11 cellular contexts compared by ENCODE assay signal in the genomic region with DNA sequence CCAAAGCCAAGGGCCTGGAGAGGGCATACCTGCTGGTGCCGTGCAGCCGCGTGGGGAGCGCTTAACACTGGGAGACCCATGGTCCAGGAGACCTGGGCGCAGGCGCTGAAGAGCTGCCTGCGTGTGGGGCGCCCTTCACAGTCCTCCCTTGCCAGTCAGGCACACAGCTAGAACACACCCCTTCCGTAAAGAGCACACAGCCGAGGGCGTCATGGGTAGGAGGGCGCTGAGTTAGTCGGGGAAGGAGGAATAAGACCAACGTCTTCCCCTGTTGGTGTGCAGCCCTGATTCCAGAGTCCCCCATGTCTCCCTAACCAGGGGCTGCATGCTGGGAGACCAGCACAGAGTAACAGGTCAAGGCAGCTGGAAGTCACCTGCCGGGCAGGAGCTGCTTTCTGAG.
DNase-seq lines count a peak whose midpoint lies in the region; ATAC-seq and TF ChIP-seq lines count a peak whose summit lies in the region.
"Had no signal": no experiment of that assay in that cellular context is flagged by ENCODE, and none has a peak within 500 bp of the region (broad histone marks: within the 10 kb centered on the region; RNA-seq: fewer than 3 reads in every experiment).

No MANE protein-coding gene starts in this region.

- H3K4me3 Mint-ChIP-seq in CD4-positive, alpha-beta memory T cell: peak overlapping the region in 2 of 8 donors; percentile 20 to 50
- peak overlapping the region in 8 of 10 donors; percentile 12 to 64 (median 38) for H3K4me3 Mint-ChIP-seq in naive thymus-derived CD8-positive, alpha-beta T cell

- no peak overlapping the region for H3K4me3 ChIP-seq in CD4-positive, alpha-beta memory T cell (ENCODE audit: low read length in 2 of 2)
- no peak overlapping the region for H3K4me3 ChIP-seq in esophagus muscularis mucosa

- no peaks in the 10 kb centered on the region for H3K27me3 ChIP-seq in CD4-positive, alpha-beta memory T cell (ENCODE audit: insufficient read depth, low read length)
- no peaks in the 10 kb centered on the region for H3K27me3 ChIP-seq in esophagus muscularis mucosa

- peak overlapping the region in 6 of 7 donors; percentile 61 to 92 (median 68) for H3K27ac Mint-ChIP-seq in CD4-positive, alpha-beta memory T cell
- peak overlapping the region; percentile 13 to 93 (median 78) for H3K27ac Mint-ChIP-seq in naive thymus-derived CD8-positive, alpha-beta T cell

- WGBS in esophagus muscularis mucosa: 67% methylated on average over 9 of the region's 15 CpGs

- no peaks in the 10 kb centered on the region for H3K27me3 Mint-ChIP-seq in CD4-positive, alpha-beta memory T cell
- no peaks in the 10 kb centered on the region for H3K27me3 Mint-ChIP-seq in naive thymus-derived CD8-positive, alpha-beta T cell

- TF ChIP-seq POLR2A in esophagus muscularis mucosa (IDR thresholded peaks at IDR 0.05; ENCODE audit: low read depth): no peak

- no peak for TF ChIP-seq CTCF in esophagus muscularis mucosa (IDR thresholded peaks at IDR 0.05)

- intact Hi-C loops in CD4-positive, alpha-beta memory T cell (cut with micrococcal nuclease): loop anchor here (5.0 kb wide), 1 partner anchor 65 kb away; no protein-coding TSS in a partner anchor
- intact Hi-C loops in esophagus muscularis mucosa (cut with DNase I): no loop called here

- peaks cover 26 to 30% of the 10 kb centered on the region in 2 donors for H3K36me3 Mint-ChIP-seq in CD4-positive, alpha-beta memory T cell
- peaks cover 0 to 33% (median 8%) of the 10 kb centered on the region in 3 donors for H3K36me3 Mint-ChIP-seq in naive thymus-derived CD8-positive, alpha-beta T cell

- no peak for TF ChIP-seq EP300 in esophagus muscularis mucosa (IDR thresholded peaks at IDR 0.05)

- no peak overlapping the region for H3K27ac ChIP-seq in CD4-positive, alpha-beta memory T cell (ENCODE audit: low read depth, low read length)
- no peak overlapping the region for H3K27ac ChIP-seq in esophagus muscularis mucosa (replicated peaks in 1 of 4)
- H3K27ac ChIP-seq: KMS-11 had no signal

- peaks cover 0 to 9% (median 0%) of the 10 kb centered on the region in 8 donors for H3K9me3 Mint-ChIP-seq in CD4-positive, alpha-beta memory T cell
- no peaks in the 10 kb centered on the region for H3K9me3 Mint-ChIP-seq in naive thymus-derived CD8-positive, alpha-beta T cell

- DNase-seq in CD4-positive, alpha-beta memory T cell: peak in 2 of 5 donors; percentile 26 to 33
- peak; percentile 30 for DNase-seq in activated naive CD4-positive, alpha-beta T cell treated with anti-CD3 and anti-CD28 coated beads, Interleukin-2, amount 50 U/mL, for 16 hours
- DNase-seq in naive thymus-derived CD8-positive, alpha-beta T cell: peak in 4 of 10 donors; percentile 10 to 41 (median 23)
- DNase-seq in GOT3 (lab: John Stamatoyannopoulos, UW): no peak
- no peak for DNase-seq in esophagus muscularis mucosa (ENCODE audit: extremely low spot score)
- no peak for DNase-seq in HT-29 (ENCODE audit: low spot score)
- no peak for DNase-seq in SW480 (ENCODE audit: low spot score)
- DNase-seq: Calu3 had no signal

- H3K9me3 ChIP-seq in CD4-positive, alpha-beta memory T cell (ENCODE audit: control insufficient read depth in 1 of 2, low read length in 2 of 2): no peaks in the 10 kb centered on the region
- H3K9me3 ChIP-seq in esophagus muscularis mucosa: no peaks in the 10 kb centered on the region

- H3K36me3 ChIP-seq in CD4-positive, alpha-beta memory T cell (ENCODE audit: insufficient read depth, low read length): peaks cover 13% of the 10 kb centered on the region
- peaks cover 0 to 23% (median 3%) of the 10 kb centered on the region in 4 donors for H3K36me3 ChIP-seq in esophagus muscularis mucosa

- CTCF ChIA-PET in CD4-positive, alpha-beta memory T cell (lab: Charles Lee; ENCODE audit: partially characterized antibody): interaction anchor here (0.8 to 1.6 kb wide), 4 partner anchors 9 to 30 kb away, joined by 3 to 4 read pairs (median 3); no protein-coding TSS in a partner anchor

- POLR2A ChIA-PET in CD4-positive, alpha-beta memory T cell (lab: Charles Lee; ENCODE audit: partially characterized antibody): interaction anchor here (0.9 to 1.2 kb wide), 5 partner anchors 9 to 172 kb away, joined by 3 to 7 read pairs (median 3); no protein-coding TSS in a partner anchor
- POLR2A ChIA-PET in naive thymus-derived CD8-positive, alpha-beta T cell (lab: Charles Lee): interaction anchor here (0.6 to 1.6 kb wide), 3 partner anchors 8 to 65 kb away, joined by 3 to 5 read pairs (median 3); no protein-coding TSS in a partner anchor

- H3K4me1 ChIP-seq in CD4-positive, alpha-beta memory T cell (ENCODE audit: insufficient read depth, low read length): no peaks in the 10 kb centered on the region
- H3K4me1 ChIP-seq in esophagus muscularis mucosa: peaks cover 0 to 4% (median under 1%) of the 10 kb centered on the region in 4 donors

- ATAC-seq in GM21529 (IDR thresholded peaks at IDR 0.05; ENCODE audit: unreplicated experiment): peak; percentile 40
- ATAC-seq in naive thymus-derived CD8-positive, alpha-beta T cell: peak; percentile 73 to 81
- ATAC-seq: Panc1 had no signal

- H3K4me1 Mint-ChIP-seq in CD4-positive, alpha-beta memory T cell: peaks cover 5 to 37% (median 23%) of the 10 kb centered on the region in 4 donors
- peaks cover 21 to 52% (median 44%) of the 10 kb centered on the region in 4 donors for H3K4me1 Mint-ChIP-seq in naive thymus-derived CD8-positive, alpha-beta T cell
